In genomic region chr3:130935761-130936160, GRCh38 we compare ENCODE assay signal across 19 cellular contexts. TPM values are rescaled to one million over a fixed set of nuclear protein-coding genes. Genes with fewer than 3 reads are reported as not detected.
DNase-seq lines count a peak whose midpoint lies in the region; ATAC-seq and TF ChIP-seq lines count a peak whose summit lies in the region.
"Had no signal": no experiment of that assay in that cellular context is flagged by ENCODE, and none has a peak within 500 bp of the region (broad histone marks: within the 10 kb centered on the region; RNA-seq: fewer than 3 reads in every experiment).

No MANE protein-coding gene starts in this region.

- peaks cover 16% of the 10 kb centered on the region for H3K36me3 Mint-ChIP-seq in Caco-2 (ENCODE audit: insufficient read depth, unreplicated experiment)

- H3K79me2 ChIP-seq in SK-N-SH (ENCODE audit: insufficient read depth) (peaks cover 12% of the 10 kb centered on the region), fibroblast of lung (ENCODE audit: control insufficient read depth, insufficient read depth, low read length) (no peaks in the 10 kb centered on the region)

- TF ChIP-seq RAD21 in SK-N-SH (IDR thresholded peaks at IDR 0.05; ENCODE audit: low read length): no peak

- H3F3A ChIP-seq in SK-N-SH (replicated peaks; ENCODE audit: insufficient read depth): no peaks in the 10 kb centered on the region

- no peaks in the 10 kb centered on the region for H3K9me3 Mint-ChIP-seq in Caco-2 (ENCODE audit: unreplicated experiment)
- H3K9me3 Mint-ChIP-seq: activated naive CD4-positive, alpha-beta T cell treated with anti-CD3 and anti-CD28 coated beads, Interleukin-2, amount 50 U/mL, for 72 hours; CD4-positive, alpha-beta T cell; memory B cell; stimulated activated naive CD8-positive, alpha-beta T cell treated with anti-CD3 and anti-CD28 coated beads, Interleukin-15, amount 100 ng/mL, for 72 hours had no signal

- H3K27ac Mint-ChIP-seq in Caco-2 (ENCODE audit: unreplicated experiment): no peak overlapping the region
- H3K27ac Mint-ChIP-seq: activated naive CD4-positive, alpha-beta T cell treated with anti-CD3 and anti-CD28 coated beads, Interleukin-2, amount 50 U/mL, for 72 hours; CD4-positive, alpha-beta T cell; memory B cell; stimulated activated naive CD8-positive, alpha-beta T cell treated with anti-CD3 and anti-CD28 coated beads, Interleukin-15, amount 100 ng/mL, for 72 hours had no signal

- no peak for TF ChIP-seq EP300 in SK-N-SH (IDR thresholded peaks at IDR 0.05; ENCODE audit: borderline replicate concordance in 1 of 2, low read depth in 1 of 2, low read length in 1 of 2)

- peaks cover 0 to 6% of the 10 kb centered on the region in 2 experiments; a peak in 2 of 4 replicates for H3K4me1 ChIP-seq in SK-N-SH (ENCODE audit: control insufficient read depth in 1 of 2, insufficient read depth in 2 of 2, low read depth in 1 of 2, low read length in 1 of 2)
- H3K4me1 ChIP-seq in fibroblast of lung (ENCODE audit: control insufficient read depth, extremely low read depth, insufficient read depth, low read length): peaks cover 3% of the 10 kb centered on the region
- H3K4me1 ChIP-seq in prostate gland (replicated peaks): no peaks in the 10 kb centered on the region
- H3K4me1 ChIP-seq in Caco-2: peaks cover 28% of the 10 kb centered on the region

- CTCF ChIA-PET in SK-N-SH (lab: Yijun Ruan, JAX): interaction anchor here (0.7 kb wide), 1 partner anchor 41 kb away, joined by 3 read pairs; no protein-coding TSS in a partner anchor
- CTCF ChIA-PET in RWPE1 (lab: Yijun Ruan, JAX): no interaction called here
- CTCF ChIA-PET in Caco-2 (lab: Charles Lee): no interaction called here

- no peak overlapping the region for H3K4me2 ChIP-seq in SK-N-SH
- H3K4me2 ChIP-seq in fibroblast of lung (ENCODE audit: extremely low read depth, insufficient read depth, low read length): no peak overlapping the region

- H3K27me3 Mint-ChIP-seq in Caco-2 (ENCODE audit: insufficient read depth, unreplicated experiment): no peaks in the 10 kb centered on the region
- H3K27me3 Mint-ChIP-seq: CD4-positive, alpha-beta T cell; memory B cell; stimulated activated naive CD8-positive, alpha-beta T cell treated with anti-CD3 and anti-CD28 coated beads, Interleukin-15, amount 100 ng/mL, for 72 hours had no signal

- intact Hi-C loops in prostate gland (cut with DNase I): no loop called here
- intact Hi-C loops in Caco-2 (cut with micrococcal nuclease; ENCODE audit: unreplicated experiment): no loop called here

- no peak overlapping the region for H3K27ac ChIP-seq in SK-N-SH (ENCODE audit: low read depth in 2 of 2, low read length in 1 of 2)
- no peak overlapping the region for H3K27ac ChIP-seq in RWPE1
- no peak overlapping the region for H3K27ac ChIP-seq in fibroblast of lung (ENCODE audit: insufficient read depth, low read length)
- no peak overlapping the region for H3K27ac ChIP-seq in prostate gland
- H3K27ac ChIP-seq: cardiac muscle cell, HL-60 had no signal

- H2AFZ ChIP-seq in SK-N-SH (ENCODE audit: low read depth) (no peak overlapping the region), fibroblast of lung (ENCODE audit: low read length) (no peak overlapping the region)

- H3K9me3 ChIP-seq in SK-N-SH (no peaks in the 10 kb centered on the region), fibroblast of lung (ENCODE audit: control insufficient read depth, insufficient read depth, low read depth, low read length) (no peaks in the 10 kb centered on the region), prostate gland (no peaks in the 10 kb centered on the region), Caco-2 (no peaks in the 10 kb centered on the region)

- H4K20me1 ChIP-seq in SK-N-SH (ENCODE audit: insufficient read depth) (no peaks in the 10 kb centered on the region), fibroblast of lung (ENCODE audit: control insufficient read depth, extremely low read depth, insufficient read depth, low read length) (no peaks in the 10 kb centered on the region)

- TF ChIP-seq POLR2A in prostate gland (IDR thresholded peaks at IDR 0.05): no peak

- no peak overlapping the region for H3K4me3 Mint-ChIP-seq in Caco-2 (ENCODE audit: unreplicated experiment)
- H3K4me3 Mint-ChIP-seq: CD4-positive, alpha-beta T cell; memory B cell; stimulated activated naive CD8-positive, alpha-beta T cell treated with anti-CD3 and anti-CD28 coated beads, Interleukin-15, amount 100 ng/mL, for 72 hours had no signal

- peaks cover 47 to 48% of the 10 kb centered on the region in 2 experiments for H3K36me3 ChIP-seq in SK-N-SH (replicated peaks in 1 of 2; ENCODE audit: control insufficient read depth in 1 of 2, insufficient read depth in 2 of 2, low read length in 1 of 2)
- no peaks in the 10 kb centered on the region for H3K36me3 ChIP-seq in fibroblast of lung (ENCODE audit: control insufficient read depth, insufficient read depth, low read length)
- no peaks in the 10 kb centered on the region for H3K36me3 ChIP-seq in prostate gland
- H3K36me3 ChIP-seq in Caco-2 (ENCODE audit: control insufficient read depth, insufficient read depth, low read length): no peaks in the 10 kb centered on the region

- no peak for ATAC-seq in SK-N-SH treated with all-trans-retinoic acid at 6 μM for 48 hours
- ATAC-seq: activated naive CD4-positive, alpha-beta T cell treated with anti-CD3 and anti-CD28 coated beads, Interleukin-2, amount 50 U/mL, for 72 hours; stimulated activated naive CD8-positive, alpha-beta T cell treated with anti-CD3 and anti-CD28 coated beads, Interleukin-15, amount 100 ng/mL, for 72 hours had no signal

- H3K4me3 ChIP-seq in SK-N-SH (ENCODE audit: low read depth in 2 of 2, low read length in 1 of 2) (no peak overlapping the region), fibroblast of lung (replicated peaks in 1 of 4; ENCODE audit: control extremely low read depth in 1 of 4, insufficient read depth in 1 of 4, low read depth in 3 of 4, low read length in 4 of 4) (no peak overlapping the region), skeletal muscle cell (ENCODE audit: low read depth, low read length) (no peak overlapping the region), prostate gland (no peak overlapping the region), Caco-2 (ENCODE audit: low read depth, low read length) (no peak overlapping the region)
- H3K4me3 ChIP-seq: cardiac muscle cell had no signal

- BruUV-seq in Caco-2 (replicated peaks; lab: Mats Ljungman, UMichigan): no TSS peak

- WGBS in SK-N-SH (ENCODE audit: low lambda C conversion rate): 90% methylated on average over 1 of the region's 1 CpG
- 94% methylated on average over 1 of the region's 1 CpG for WGBS in prostate gland

- no peak for TF ChIP-seq CTCF in SK-N-SH (IDR thresholded peaks at IDR 0.05)
- no peak for TF ChIP-seq CTCF in RWPE1 (conservative IDR thresholded peaks at IDR 0.05; ENCODE audit: low read depth)
- no peak for TF ChIP-seq CTCF in fibroblast of lung (conservative IDR thresholded peaks at IDR 0.05 in 1 of 2, IDR thresholded peaks at IDR 0.05 in 1 of 2; ENCODE audit: low read depth in 1 of 2, low read length in 2 of 2)
- TF ChIP-seq CTCF in prostate gland (IDR thresholded peaks at IDR 0.05): no peak
- TF ChIP-seq CTCF in Caco-2 (IDR thresholded peaks at IDR 0.05; ENCODE audit: insufficient read depth in 1 of 2, low read depth in 1 of 2, low read length in 1 of 2, severe bottlenecking in 1 of 2, unreplicated experiment in 1 of 2): no peak

- H3K27me3 ChIP-seq in SK-N-SH (ENCODE audit: insufficient read depth) (no peaks in the 10 kb centered on the region), fibroblast of lung (ENCODE audit: control insufficient read depth, insufficient read depth, low read length) (no peaks in the 10 kb centered on the region), prostate gland (replicated peaks; ENCODE audit: insufficient read depth) (no peaks in the 10 kb centered on the region), Caco-2 (replicated peaks; ENCODE audit: control insufficient read depth, insufficient read depth, low read length) (no peaks in the 10 kb centered on the region)
- H3K27me3 ChIP-seq: cardiac muscle cell had no signal

- H3K9ac ChIP-seq in SK-N-SH: no peak overlapping the region
- H3K9ac ChIP-seq in fibroblast of lung (ENCODE audit: insufficient read depth, low read length): no peak overlapping the region

- DNase-seq in SK-N-SH: no peak
- peak; percentile 16 for DNase-seq in RWPE1 (ENCODE audit: low spot score)
- DNase-seq in fibroblast of lung (ENCODE audit: low read depth in 2 of 2): peak; percentile 68 to 83
- DNase-seq in skeletal muscle cell (ENCODE audit: low read depth): peak; percentile 49
- DNase-seq in KG1 (lab: John Stamatoyannopoulos, UW): no peak
- DNase-seq in prostate gland (ENCODE audit: low spot score): no peak
- DNase-seq in Caco-2: no peak
- DNase-seq: 8988T; activated CD4-positive, alpha-beta T cell treated with anti-CD3 and anti-CD28 coated beads, Interleukin-2, amount 50 U/mL, for 4 hours; activated T-cell treated with anti-CD3 and anti-CD28 coated beads, Interleukin-2, amount 50 U/mL, for 1 hour; CD4-positive, alpha-beta T cell; NCI-H1694; NCI-H446 treated with DMSO at 0.1 percent for 48 hours; stimulated activated naive CD8-positive, alpha-beta T cell treated with anti-CD3 and anti-CD28 coated beads, Interleukin-15, amount 100 ng/mL, for 72 hours had no signal

- POLR2A ChIA-PET in SK-N-SH (lab: Yijun Ruan, JAX) (no interaction called here), RWPE1 (lab: Yijun Ruan, JAX; ENCODE audit: low non-redundant PET) (no interaction called here), Caco-2 (lab: Charles Lee) (no interaction called here)

- H3K9me2 ChIP-seq in SK-N-SH: no peaks in the 10 kb centered on the region

- H3K4me1 Mint-ChIP-seq in Caco-2 (ENCODE audit: low read depth, unreplicated experiment): peaks cover 11% of the 10 kb centered on the region
- H3K4me1 Mint-ChIP-seq: memory B cell had no signal

TF ChIP-seq in SK-N-SH, 30 proteins besides CTCF, POLR2A, EP300 and RAD21:
- TF ChIP-seq FOSL2 (IDR thresholded peaks at IDR 0.05; ENCODE audit: borderline replicate concordance, low read depth): peak; percentile 23; the same call in 1 of the 2 replicates
- TF ChIP-seq FOXM1 (IDR thresholded peaks at IDR 0.05; ENCODE audit: low read depth): no peak
TF ChIP-seq in SK-N-SH: peak in this region for 1.

TF ChIP-seq in SK-N-SH treated with all-trans-retinoic acid at 6 μM for 48 hours, 23 proteins besides CTCF, POLR2A, EP300 and RAD21:
- TF ChIP-seq GLIS3 (CRISPR knock-in tag; IDR thresholded peaks at IDR 0.05) (no peak), SNAI2 (CRISPR knock-in tag; IDR thresholded peaks at IDR 0.05) (no peak), ESRRG (CRISPR knock-in tag; IDR thresholded peaks at IDR 0.05) (no peak), ZFP3 (CRISPR knock-in tag; IDR thresholded peaks at IDR 0.05) (no peak)

RNA-seq across cellular contexts. Expression of gene ATP2C1, which starts 41.9 kb away (rescaled TPM):
- polyA plus RNA-seq in SK-N-SH (2012; rRNA removed) (35.6 and 48.1 TPM in 2 replicates), fibroblast of lung (78.1 and 111 TPM in 2 replicates)
- polyA plus RNA-seq in SK-N-SH (2012; cell fraction: cytosol; rRNA removed): 52.4 and 57.7 TPM in 2 replicates
- 16.6 and 61.3 TPM in 2 replicates for polyA plus RNA-seq in SK-N-SH (2012; cell fraction: nucleus; rRNA removed)
- total RNA-seq in fibroblast of lung (141 and 196 TPM in 2 replicates), prostate gland (100 to 1,000 TPM; 123 to 158 TPM), Caco-2 (2022) (64.9 and 80.4 TPM in 2 replicates)
- 44.5 and 57.3 TPM in 2 replicates for polyA plus RNA-seq in fibroblast of lung (2012)
- polyA minus RNA-seq in fibroblast of lung (ENCODE audit: low replicate concordance): 14.4 and 18.6 TPM in 2 replicates

Comparison
In these comparisons a context has a peak if more than half of its experiments do, and no peak if none do; other contexts are left out.
1. DNase-seq: peak in RWPE1 (single experiment), fibroblast of lung (2 of 2) and skeletal muscle cell (single experiment); none in SK-N-SH (single experiment), KG1 (single experiment), prostate gland (single experiment) and Caco-2 (0 of 2).